In genomic region chr4:16205298-16206164, GRCh38 we compare ENCODE assay signal across 7 cellular contexts. TPM values are rescaled to one million over a fixed set of nuclear protein-coding genes. Genes with fewer than 3 reads are reported as not detected.
DNase-seq lines count a peak whose midpoint lies in the region; ATAC-seq and TF ChIP-seq lines count a peak whose summit lies in the region.

No MANE protein-coding gene starts in this region.

- H3K4me1 ChIP-seq in esophagus squamous epithelium (peaks cover 0 to 13% (median 0%) of the 10 kb centered on the region in 3 donors), psoas muscle (peaks cover 37% of the 10 kb centered on the region)

- WGBS in esophagus squamous epithelium, 2 donors, result 55 to 66% methylated on average over 6 to 7 of the region's 7 CpGs
- 54 to 60% (median 54%) methylated on average over 7 of the region's 7 CpGs for WGBS in psoas muscle, 3 donors

- H3K9me3 ChIP-seq in esophagus squamous epithelium (no peaks in the 10 kb centered on the region), psoas muscle (no peaks in the 10 kb centered on the region)

- ATAC-seq in GM21360 (IDR thresholded peaks at IDR 0.05; ENCODE audit: unreplicated experiment) (peak; percentile 79), HG03460 (IDR thresholded peaks at IDR 0.05; ENCODE audit: unreplicated experiment) (peak; percentile 89), psoas muscle (peak; percentile 62 to 84 (median 72))

- no peak overlapping the region for H3K4me3 ChIP-seq in GM06990 (replicated peaks; ENCODE audit: low read depth, low read length)
- H3K4me3 ChIP-seq in esophagus squamous epithelium, result no peak overlapping the region
- no peak overlapping the region for H3K4me3 ChIP-seq in psoas muscle

- intact Hi-C loops in esophagus squamous epithelium (cut with DNase I), result no loop called here
- intact Hi-C loops in psoas muscle (cut with DNase I), result loop anchor here in 1 of 2 donors (2.0 kb wide), 1 partner anchor 183 kb away; no protein-coding TSS in a partner anchor

- H3K27me3 ChIP-seq in GM06990 (replicated peaks; ENCODE audit: control insufficient read depth, insufficient read depth, low read length), result no peaks in the 10 kb centered on the region
- H3K27me3 ChIP-seq in esophagus squamous epithelium, result no peaks in the 10 kb centered on the region
- H3K27me3 ChIP-seq in psoas muscle (ENCODE audit: insufficient read depth in 3 of 3, low read length in 2 of 3), result no peaks in the 10 kb centered on the region

- TF ChIP-seq CTCF in GM06990 (IDR thresholded peaks at IDR 0.05; ENCODE audit: insufficient read depth, low read length, poor library complexity, severe bottlenecking) (peak; percentile 68), esophagus squamous epithelium (IDR thresholded peaks at IDR 0.05) (peak; percentile 38 to 67 (median 48)), psoas muscle (IDR thresholded peaks at IDR 0.05) (peak; percentile 55)

- TF ChIP-seq POLR2A in esophagus squamous epithelium (IDR thresholded peaks at IDR 0.05), result no peak

- H3K27ac ChIP-seq in esophagus squamous epithelium, result no peak overlapping the region
- no peak overlapping the region for H3K27ac ChIP-seq in psoas muscle

- H3K36me3 ChIP-seq in GM06990 (ENCODE audit: control insufficient read depth, insufficient read depth, low read length), result peaks cover 2% of the 10 kb centered on the region
- H3K36me3 ChIP-seq in esophagus squamous epithelium, result peaks cover 0 to 40% (median 0%) of the 10 kb centered on the region in 3 donors
- peaks cover 5 to 34% of the 10 kb centered on the region in 2 donors for H3K36me3 ChIP-seq in psoas muscle (ENCODE audit: insufficient read depth in 1 of 2, low read depth in 1 of 2)

- DNase-seq in GM06990 (ENCODE audit: extremely low read depth, insufficient read length) (peak; percentile 18), RKO (ENCODE audit: low spot score) (peak; percentile 49), esophagus squamous epithelium (lab: John Stamatoyannopoulos, UW) (no peak), psoas muscle (no peak), UCSD-AML1 (lab: John Stamatoyannopoulos, UW; ENCODE audit: unreplicated experiment) (no peak)

RNA-seq across cellular contexts. Expression of gene TAPT1, which starts 20.7 kb away (rescaled TPM):
- 10 to 100 TPM in 3 of 4 donors, 1 to 10 TPM in 1; 9.4 to 23.8 (median 16.9) TPM for total RNA-seq in esophagus squamous epithelium
- 10 to 100 TPM; 43.6 to 70.5 (median 53.2) TPM for total RNA-seq in psoas muscle
- polyA plus RNA-seq in psoas muscle, result 100 to 1,000 TPM in 1 of 3 donors, 10 to 100 TPM in 2; 14.2 to 101 (median 27.4) TPM

Comparison
In these comparisons a context has a peak if more than half of its experiments do, and no peak if none do; other contexts are left out.
1. DNase-seq: peak in GM06990 (single experiment) and RKO (single experiment); none in esophagus squamous epithelium (single experiment), psoas muscle (0 of 2) and UCSD-AML1 (single experiment).
2. Peak in every context shown above with its lines, with median percentiles within 50 percentile points of each other: CTCF ChIP-seq and ATAC-seq.